ENCODE assay signal across 33 cellular contexts in genomic region chr3:169169340-169169963, GRCh38.
"Had no signal": no experiment of that assay in that cellular context is flagged by ENCODE, and none has a peak within 500 bp of the region (broad histone marks: within the 10 kb centered on the region; RNA-seq: fewer than 3 reads in every experiment).

No MANE protein-coding gene starts in this region.

- H3K27ac ChIP-seq: brain microvascular endothelial cell, esophagus muscularis mucosa, foreskin keratinocyte, gastrocnemius medialis, heart left ventricle, WERI-Rb-1 had no signal

- H3K4me3 ChIP-seq: esophagus muscularis mucosa, gastrocnemius medialis, heart left ventricle had no signal

- H3K4me1 Mint-ChIP-seq: activated B cell treated with CpG ODN at 0.5 μM for 24 hours; activated CD8-positive, alpha-beta memory T cell treated with anti-CD3 and anti-CD28 coated beads, Interleukin-2, amount 10 ng/mL, durations not matched to agents 7 days and 5 days; T-helper 17 cell had no signal

- H3K4me3 Mint-ChIP-seq: activated B cell treated with CpG ODN at 0.5 μM for 24 hours; activated CD8-positive, alpha-beta memory T cell treated with anti-CD3 and anti-CD28 coated beads, Interleukin-2, amount 10 ng/mL, durations not matched to agents 7 days and 5 days; activated CD8-positive, alpha-beta T cell treated with anti-CD3 and anti-CD28 coated beads, Interleukin-2, amount 10 ng/mL, durations not matched to agents 7 days and 5 days; activated naive CD8-positive, alpha-beta T cell; activated T-cell treated with anti-CD3 and anti-CD28 coated beads, Interleukin-2, amount 50 U/mL, for 72 hours; effector memory CD8-positive, alpha-beta T cell; T-helper 17 cell; T-helper 2 cell treated with Interferon-gamma antibody and Interleukin-4, amounts not matched to agents 5 μg/mL and 100 μg/mL, for 36 hours had no signal

- H3K9me3 Mint-ChIP-seq: activated B cell treated with CpG ODN at 0.5 μM for 24 hours; activated T-cell treated with anti-CD3 and anti-CD28 coated beads, Interleukin-2, amount 50 U/mL, for 72 hours; T-helper 2 cell treated with Interferon-gamma antibody and Interleukin-4, amounts not matched to agents 5 μg/mL and 100 μg/mL, for 36 hours had no signal

- DNase-seq: activated B cell treated with CpG ODN at 0.5 μM for 24 hours; activated CD4-positive, alpha-beta T cell treated with anti-CD3 and anti-CD28 coated beads for 48 hours; activated CD4-positive, alpha-beta T cell treated with anti-CD3 and anti-CD28 coated beads, Interleukin-2, amount 50 U/mL, for 1 hour; activated CD4-positive, alpha-beta T cell treated with anti-CD3 and anti-CD28 coated beads, Interleukin-2, amount 50 U/mL, for 48 hours; activated CD8-positive, alpha-beta memory T cell treated with anti-CD3 and anti-CD28 coated beads, Interleukin-2, amount 10 ng/mL, durations not matched to agents 7 days and 5 days; activated CD8-positive, alpha-beta memory T cell treated with anti-CD3 and anti-CD28 coated beads, Interleukin-2, amount 50 U/mL, for 4 hours; activated CD8-positive, alpha-beta T cell treated with anti-CD3 and anti-CD28 coated beads, Interleukin-2, amount 10 ng/mL, durations not matched to agents 7 days and 5 days; activated gamma-delta T cell; activated naive CD4-positive, alpha-beta T cell treated with anti-CD3 and anti-CD28 coated beads, Interleukin-2, amount 50 U/mL, for 16 hours; activated naive CD4-positive, alpha-beta T cell treated with Interleukin-2 at 50 U/mL for 16 hours; activated T-cell treated with anti-CD3 and anti-CD28 coated beads, Interleukin-2, amount 50 U/mL, for 1 hour; activated T-cell treated with anti-CD3 and anti-CD28 coated beads, Interleukin-2, amount 50 U/mL, for 72 hours; amniotic stem cell; anterior cingulate cortex; brain microvascular endothelial cell; caudate nucleus; cortex of kidney; dermis blood vessel endothelial cell; effector CD4-positive, alpha-beta T cell; effector memory CD8-positive, alpha-beta T cell; erythroblast; foreskin keratinocyte; gastrocnemius medialis; glutamatergic neuron; heart left ventricle; T-helper 17 cell; T1000; WERI-Rb-1 had no signal

- H3K9me3 ChIP-seq: esophagus muscularis mucosa, gastrocnemius medialis, heart left ventricle had no signal

- H3K36me3 ChIP-seq: brain microvascular endothelial cell, esophagus muscularis mucosa, gastrocnemius medialis, heart left ventricle, WERI-Rb-1 had no signal

- ATAC-seq: activated CD4-positive, CD25-positive, alpha-beta regulatory T cell treated with anti-CD3 and anti-CD28 coated beads, Interleukin-2, amount 50 U/mL, for 24 hours; activated CD8-positive, alpha-beta memory T cell treated with anti-CD3 and anti-CD28 coated beads, Interleukin-2, amount 10 ng/mL, durations not matched to agents 7 days and 5 days; activated CD8-positive, alpha-beta T cell treated with anti-CD3 and anti-CD28 coated beads, Interleukin-2, amount 10 ng/mL, durations not matched to agents 7 days and 5 days; activated T-cell treated with anti-CD3 and anti-CD28 coated beads, Interleukin-2, amount 50 U/mL, for 72 hours; effector memory CD8-positive, alpha-beta T cell; foreskin keratinocyte; gastrocnemius medialis; heart left ventricle; T-helper 17 cell had no signal

- H3K27me3 ChIP-seq: brain microvascular endothelial cell, esophagus muscularis mucosa, foreskin keratinocyte, gastrocnemius medialis, heart left ventricle had no signal

- FAIRE-seq: astrocyte had no signal

- H3K27me3 Mint-ChIP-seq: activated CD8-positive, alpha-beta memory T cell treated with anti-CD3 and anti-CD28 coated beads, Interleukin-2, amount 10 ng/mL, durations not matched to agents 7 days and 5 days; effector memory CD8-positive, alpha-beta T cell had no signal

- H3K36me3 Mint-ChIP-seq: activated CD8-positive, alpha-beta memory T cell treated with anti-CD3 and anti-CD28 coated beads, Interleukin-2, amount 10 ng/mL, durations not matched to agents 7 days and 5 days; activated naive CD8-positive, alpha-beta T cell had no signal

- H3K27ac Mint-ChIP-seq: activated B cell treated with CpG ODN at 0.5 μM for 24 hours; activated CD8-positive, alpha-beta memory T cell treated with anti-CD3 and anti-CD28 coated beads, Interleukin-2, amount 10 ng/mL, durations not matched to agents 7 days and 5 days; activated CD8-positive, alpha-beta T cell treated with anti-CD3 and anti-CD28 coated beads, Interleukin-2, amount 10 ng/mL, durations not matched to agents 7 days and 5 days; activated naive CD8-positive, alpha-beta T cell; activated T-cell treated with anti-CD3 and anti-CD28 coated beads, Interleukin-2, amount 50 U/mL, for 72 hours; effector memory CD8-positive, alpha-beta T cell; T-helper 17 cell; T-helper 2 cell treated with Interferon-gamma antibody and Interleukin-4, amounts not matched to agents 5 μg/mL and 100 μg/mL, for 36 hours had no signal
